27 cellular contexts compared by ENCODE assay signal in genomic region chr19:34841780-34842179, GRCh38.
"Had no signal": no experiment of that assay in that cellular context is flagged by ENCODE, and none has a peak within 500 bp of the region (broad histone marks: within the 10 kb centered on the region; RNA-seq: fewer than 3 reads in every experiment).

No MANE protein-coding gene starts in this region.

- H3K4me1 ChIP-seq: ascending aorta had no signal

- H3K27ac Mint-ChIP-seq: activated CD8-positive, alpha-beta memory T cell treated with anti-CD3 and anti-CD28 coated beads, Interleukin-2, amount 10 ng/mL, durations not matched to agents 7 days and 5 days; activated naive CD4-positive, alpha-beta T cell treated with anti-CD3 and anti-CD28 coated beads, Interleukin-2, amount 50 U/mL, for 72 hours; activated naive CD8-positive, alpha-beta T cell treated with anti-CD3 and anti-CD28 coated beads, Interleukin-2, amount 50 U/mL, for 24 hours; T-cell had no signal

- H3K36me3 Mint-ChIP-seq: activated CD8-positive, alpha-beta memory T cell treated with anti-CD3 and anti-CD28 coated beads, Interleukin-2, amount 10 ng/mL, durations not matched to agents 7 days and 5 days had no signal

- H3K27ac ChIP-seq: ascending aorta, body of pancreas, SK-N-MC had no signal

- DNase-seq: activated CD4-positive, alpha-beta T cell treated with anti-CD3 and anti-CD28 coated beads for 4 hours; activated CD4-positive, alpha-beta T cell treated with anti-CD3 and anti-CD28 coated beads, Interleukin-2, amount 50 U/mL, for 4 hours; activated CD8-positive, alpha-beta memory T cell treated with anti-CD3 and anti-CD28 coated beads, Interleukin-2, amount 10 ng/mL, durations not matched to agents 7 days and 5 days; activated effector memory CD4-positive, alpha-beta T cell treated with anti-CD3 and anti-CD28 coated beads, Interleukin-2, amount 50 U/mL, for 16 hours; activated naive CD4-positive, alpha-beta T cell treated with Interleukin-2 at 50 U/mL for 16 hours; activated naive CD8-positive, alpha-beta T cell treated with anti-CD3 and anti-CD28 coated beads, Interleukin-2, amount 50 U/mL, for 24 hours; activated T-cell treated with anti-CD3 and anti-CD28 coated beads, Interleukin-2, amount 50 U/mL, for 4 hours; amniotic stem cell; body of pancreas; central memory CD4-positive, alpha-beta T cell; MG63; MV-4-11; NCI-H1092 treated with DMSO at 0.1 percent for 48 hours; NCI-H1417 treated with DMSO at 0.1 percent for 48 hours; NCI-H1694; NCI-H2029; NCI-H446; NCI-H524; NCI-H748 treated with DMSO at 0.1 percent for 48 hours; RPMI8226; T-cell; T-helper 2 cell; T1000 had no signal

- H3K9me3 ChIP-seq: ascending aorta, body of pancreas, MG63 had no signal

- H3K9me3 Mint-ChIP-seq: activated naive CD4-positive, alpha-beta T cell treated with anti-CD3 and anti-CD28 coated beads, Interleukin-2, amount 50 U/mL, for 72 hours; activated T-cell treated with anti-CD3 and anti-CD28 coated beads, Interleukin-2, amount 50 U/mL, for 4 hours; T-cell had no signal

- H3K36me3 ChIP-seq: ascending aorta, MG63 had no signal

- H3K4me3 ChIP-seq: ascending aorta, body of pancreas, MG63, SK-N-MC had no signal

- ATAC-seq: activated CD8-positive, alpha-beta memory T cell treated with anti-CD3 and anti-CD28 coated beads, Interleukin-2, amount 10 ng/mL, durations not matched to agents 7 days and 5 days; activated naive CD4-positive, alpha-beta T cell treated with anti-CD3 and anti-CD28 coated beads, Interleukin-2, amount 50 U/mL, for 72 hours; activated naive CD8-positive, alpha-beta T cell treated with anti-CD3 and anti-CD28 coated beads, Interleukin-2, amount 50 U/mL, for 24 hours; activated T-cell treated with anti-CD3 and anti-CD28 coated beads, Interleukin-2, amount 50 U/mL, for 4 hours; body of pancreas; Right ventricle myocardium inferior; T-cell had no signal

- H3K27me3 Mint-ChIP-seq: activated naive CD8-positive, alpha-beta T cell treated with anti-CD3 and anti-CD28 coated beads, Interleukin-2, amount 50 U/mL, for 24 hours had no signal

- H3K27me3 ChIP-seq: ascending aorta, body of pancreas had no signal

- H3K4me3 Mint-ChIP-seq: activated CD8-positive, alpha-beta memory T cell treated with anti-CD3 and anti-CD28 coated beads, Interleukin-2, amount 10 ng/mL, durations not matched to agents 7 days and 5 days; activated naive CD8-positive, alpha-beta T cell treated with anti-CD3 and anti-CD28 coated beads, Interleukin-2, amount 50 U/mL, for 24 hours; activated T-cell treated with anti-CD3 and anti-CD28 coated beads, Interleukin-2, amount 50 U/mL, for 4 hours; T-cell had no signal
